14 cellular contexts compared by ENCODE assay signal in the genomic region with DNA sequence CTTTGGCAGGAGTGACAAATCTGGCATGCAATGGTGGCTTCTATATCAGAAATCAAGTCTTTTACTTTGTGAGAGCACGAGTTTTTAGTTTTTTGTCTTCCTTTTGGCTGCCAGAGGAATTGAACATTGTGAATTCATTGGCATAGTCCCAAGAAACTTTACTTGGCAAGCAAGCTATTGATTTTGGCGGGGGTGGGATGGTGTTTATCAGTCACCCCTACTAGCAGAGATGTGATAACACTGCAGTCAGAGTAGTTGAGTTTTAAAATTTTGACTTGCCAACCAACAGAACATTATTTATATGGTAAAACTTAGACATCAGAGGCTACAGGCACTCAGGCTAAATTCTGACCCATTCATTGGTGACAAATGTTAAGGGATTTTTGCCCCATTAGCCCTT. TPM values are rescaled to one million over a fixed set of nuclear protein-coding genes. Genes with fewer than 3 reads are reported as not detected.
"Had no signal": no experiment of that assay in that cellular context is flagged by ENCODE, and none has a peak within 500 bp of the region (broad histone marks: within the 10 kb centered on the region; RNA-seq: fewer than 3 reads in every experiment).

No MANE protein-coding gene starts in this region.

RNA-seq across cellular contexts. Expression of a gene that starts 31.9 kb away (rescaled TPM):
- total RNA-seq: activated B cell treated with CpG ODN at 0.5 μM for 24 hours; activated CD4-positive, alpha-beta memory T cell treated with anti-CD3 and anti-CD28 coated beads for 36 hours; activated CD4-positive, alpha-beta T cell treated with anti-CD3 and anti-CD28 coated beads, Interleukin-2, amount 10 ng/mL, durations not matched to agents 24 days and 14 days; activated CD8-positive, alpha-beta memory T cell treated with anti-CD3 and anti-CD28 coated beads for 36 hours; activated CD8-positive, alpha-beta T cell treated with anti-CD3 and anti-CD28 coated beads for 36 hours; activated naive CD4-positive, alpha-beta T cell treated with anti-CD3 and anti-CD28 coated beads for 36 hours; activated naive CD4-positive, alpha-beta T cell treated with anti-CD3 and anti-CD28 coated beads, Interleukin-2, amount 50 U/mL, for 72 hours; activated naive CD8-positive, alpha-beta T cell treated with anti-CD3 and anti-CD28 coated beads for 36 hours; activated T-cell treated with anti-CD3 and anti-CD28 coated beads, Interleukin-2, amount 50 U/mL, for 4 hours; activated T-cell treated with anti-CD3 and anti-CD28 coated beads, Interleukin-2, amount 50 U/mL, for 72 hours; activated T-helper 1 cell treated with anti-CD3 and anti-CD28 coated beads, Interleukin-12 subunit alpha, Interleukin-12 subunit beta, Interleukin-2, Interleukin-4 antibody, amounts not matched to agents 30 ng/mL and 10 ng/mL and 1 ng/mL, durations not matched to agents 14 hours and 24 hours and 36 hours; activated T-helper 17 cell treated with anti-CD3 and anti-CD28 coated beads, Interleukin-2, amount 50 U/mL, for 72 hours; astrocyte; bronchial epithelial cell had no signal
